ENCODE assay signal across 8 cellular contexts in the genomic region with DNA sequence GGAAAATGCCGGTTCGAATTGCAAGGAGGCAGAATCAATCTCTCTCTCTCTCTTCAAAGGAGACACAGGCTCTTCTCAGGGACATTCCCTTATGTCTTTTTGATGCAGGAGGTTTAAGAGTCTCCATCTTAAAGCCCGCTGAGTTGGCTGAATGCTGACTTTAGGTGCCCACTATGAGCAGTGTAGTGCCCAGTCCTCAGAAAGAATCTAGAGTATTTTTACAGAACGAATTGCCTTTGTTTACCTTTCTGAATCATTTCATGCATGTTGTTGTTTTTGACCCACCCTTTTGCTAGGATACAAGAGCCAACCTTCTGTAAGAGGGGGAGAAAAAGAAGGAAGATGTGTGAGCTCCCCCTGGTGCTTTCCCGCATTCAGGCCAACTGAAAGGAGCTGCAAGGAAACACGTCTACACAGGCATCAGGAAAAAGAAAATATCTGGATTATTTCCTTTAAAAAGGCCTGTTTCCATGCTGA.
DNase-seq lines count a peak whose midpoint lies in the region; ATAC-seq and TF ChIP-seq lines count a peak whose summit lies in the region.

No MANE protein-coding gene starts in this region.

- H3K9ac ChIP-seq in OCI-LY3 (ENCODE audit: low read length), result peak overlapping the region; percentile 93

- H3K27ac ChIP-seq in ACC112 (ENCODE audit: low read depth, low read length) (peak overlapping the region; percentile 6; the same call in 1 of the 2 replicates), OCI-LY3 (ENCODE audit: low read length) (peak overlapping the region; percentile 90)

- H3K4me3 ChIP-seq in ACC112 (ENCODE audit: low read depth, low read length) (no peak overlapping the region), OCI-LY3 (ENCODE audit: low read length) (peak overlapping the region; percentile 75), fibroblast of mammary gland (ENCODE audit: control insufficient read depth, low read depth, low read length) (no peak overlapping the region)

- intact Hi-C loops in left colon (cut with DNase I, micrococcal nuclease), result loop anchor here in 1 of 2 donors (5.0 to 10.0 kb wide), 3 partner anchors 364 to 554 kb away; no protein-coding TSS in a partner anchor

- H3K4me1 ChIP-seq in ACC112 (ENCODE audit: control insufficient read depth, insufficient read depth, low read length, unreplicated experiment) (peaks cover 11% of the 10 kb centered on the region), OCI-LY3 (ENCODE audit: low read length) (peaks cover 63% of the 10 kb centered on the region)

- H3K79me2 ChIP-seq in ACC112 (ENCODE audit: control insufficient read depth, insufficient read depth, low read length, unreplicated experiment), result no peaks in the 10 kb centered on the region
- peaks cover 33% of the 10 kb centered on the region for H3K79me2 ChIP-seq in OCI-LY3 (ENCODE audit: low read length)

- H3K36me3 ChIP-seq in ACC112 (ENCODE audit: insufficient read depth, low read length) (no peaks in the 10 kb centered on the region), OCI-LY3 (replicated peaks; ENCODE audit: low read depth, low read length) (no peaks in the 10 kb centered on the region)

- no peaks in the 10 kb centered on the region for H4K20me1 ChIP-seq in OCI-LY3 (ENCODE audit: insufficient read depth, low read length)

- no peaks in the 10 kb centered on the region for H3K9me3 ChIP-seq in OCI-LY3 (ENCODE audit: insufficient read depth, low read length)

- no peak for ATAC-seq in left colon

- H3K4me3 Mint-ChIP-seq in nephron progenitor cell, result peak overlapping the region; percentile 70

- no peaks in the 10 kb centered on the region for H3K9me3 Mint-ChIP-seq in nephron progenitor cell

- peak overlapping the region; percentile 5 for H3K27ac Mint-ChIP-seq in nephron progenitor cell

- H3K27me3 ChIP-seq in ACC112 (ENCODE audit: insufficient read depth, low read length) (no peaks in the 10 kb centered on the region), OCI-LY3 (ENCODE audit: low read depth, low read length) (no peaks in the 10 kb centered on the region)

- CTCF ChIA-PET in HEK293T (lab: Yijun Ruan, JAX), result interaction anchor here (0.6 to 1.5 kb wide), 6 partner anchors 45 to 547 kb away, joined by 3 to 7 read pairs (median 3); no protein-coding TSS in a partner anchor

- TF ChIP-seq CTCF in OCI-LY3 (IDR thresholded peaks at IDR 0.05; ENCODE audit: low read depth, low read length) (peak; percentile 99), fibroblast of mammary gland (conservative IDR thresholded peaks at IDR 0.05; ENCODE audit: control insufficient read depth, insufficient read depth, low read depth, low read length) (peak; percentile 91), nephron progenitor cell (IDR thresholded peaks at IDR 0.05) (peak; percentile 68)

- POLR2A ChIA-PET in HEK293T (lab: Yijun Ruan, JAX), result no interaction called here

- DNase-seq in HEK293T (ENCODE audit: extremely low spot score) (peak; percentile 40), fibroblast of mammary gland (ENCODE audit: low read depth) (peak; percentile 79), nephron progenitor cell (peak; percentile 46), left colon (no peak), HK-2 (ENCODE audit: unreplicated experiment) (no peak)
- no peak for DNase-seq in activated effector memory CD4-positive, alpha-beta T cell treated with anti-CD3 and anti-CD28 coated beads, Interleukin-2, amount 50 U/mL, for 16 hours

- no peaks in the 10 kb centered on the region for H3K36me3 Mint-ChIP-seq in nephron progenitor cell (ENCODE audit: low read depth)

- peaks cover 4% of the 10 kb centered on the region for H3K27me3 Mint-ChIP-seq in nephron progenitor cell (ENCODE audit: low read depth, poor library complexity)

- H3K4me2 ChIP-seq in OCI-LY3 (ENCODE audit: low read length), result peak overlapping the region; percentile 86

- H3K4me1 Mint-ChIP-seq in nephron progenitor cell, result peaks cover 44% of the 10 kb centered on the region

- H2AFZ ChIP-seq in ACC112 (ENCODE audit: low read length, unreplicated experiment) (peak overlapping the region; percentile 95), OCI-LY3 (ENCODE audit: low read depth, low read length) (peak overlapping the region; percentile 17; the same call in 1 of the 2 replicates)

TF ChIP-seq in HEK293T, 16 proteins besides CTCF, POLR2A, EP300 and RAD21:
- TF ChIP-seq TARDBP (IDR thresholded peaks at IDR 0.05), result no peak
- no peak for TF ChIP-seq FOXK2 (IDR thresholded peaks at IDR 0.05)
- no peak for TF ChIP-seq LEF1 (IDR thresholded peaks at IDR 0.05; ENCODE audit: borderline replicate concordance)
- no peak for TF ChIP-seq SUZ12 (IDR thresholded peaks at IDR 0.05)
- TF ChIP-seq CTBP1 (IDR thresholded peaks at IDR 0.05; ENCODE audit: borderline replicate concordance), result no peak
- no peak for TF ChIP-seq BHLHE40 (IDR thresholded peaks at IDR 0.05; ENCODE audit: borderline replicate concordance)
- no peak for TF ChIP-seq FOXA1 (IDR thresholded peaks at IDR 0.05)
- no peak for TF ChIP-seq FOXM1 (IDR thresholded peaks at IDR 0.05; ENCODE audit: borderline replicate concordance)
- TF ChIP-seq SP1 (IDR thresholded peaks at IDR 0.05), result no peak

Comparison
In these comparisons a context has a peak if more than half of its experiments do, and no peak if none do; other contexts are left out.
1. DNase-seq: peak in HEK293T (single experiment), fibroblast of mammary gland (single experiment) and nephron progenitor cell (single experiment); none in left colon (0 of 2), activated effector memory CD4-positive, alpha-beta T cell treated with anti-CD3 and anti-CD28 coated beads, Interleukin-2, amount 50 U/mL, for 16 hours (single experiment) and HK-2 (single experiment).
2. Peak in every context shown above with its lines, with median percentiles within 50 percentile points of each other: CTCF ChIP-seq.